ENCODE assay signal across 28 cellular contexts in genomic region chr20:9677224-9677623, GRCh38.
"Had no signal": no experiment of that assay in that cellular context is flagged by ENCODE, and none has a peak within 500 bp of the region (broad histone marks: within the 10 kb centered on the region; RNA-seq: fewer than 3 reads in every experiment).

No MANE protein-coding gene starts in this region.

- H3K36me3 ChIP-seq: adrenal gland, esophagus squamous epithelium, gastroesophageal sphincter, WERI-Rb-1 had no signal

- H3K27ac ChIP-seq: adrenal gland, body of pancreas, epithelial cell of prostate, esophagus squamous epithelium, gastroesophageal sphincter, WERI-Rb-1 had no signal

- DNase-seq: activated B cell treated with CpG ODN at 0.5 μM for 24 hours; activated CD4-positive, alpha-beta T cell treated with anti-CD3 and anti-CD28 coated beads for 48 hours; activated CD4-positive, alpha-beta T cell treated with anti-CD3 and anti-CD28 coated beads, Interleukin-2, amount 50 U/mL, for 1 hour; activated CD4-positive, alpha-beta T cell treated with anti-CD3 and anti-CD28 coated beads, Interleukin-2, amount 50 U/mL, for 48 hours; activated CD8-positive, alpha-beta memory T cell treated with anti-CD3 and anti-CD28 coated beads for 24 hours; activated CD8-positive, alpha-beta T cell treated with anti-CD3 and anti-CD28 coated beads for 36 hours; activated effector memory CD4-positive, alpha-beta T cell treated with Interleukin-2 at 50 U/mL for 16 hours; activated gamma-delta T cell treated with Interleukin-2 at 50 U/mL for 16 hours; activated naive CD4-positive, alpha-beta T cell treated with anti-CD3 and anti-CD28 coated beads, Interleukin-2, amount 50 U/mL, for 16 hours; activated naive CD4-positive, alpha-beta T cell treated with Interleukin-2 at 50 U/mL for 16 hours; activated naive CD8-positive, alpha-beta T cell treated with anti-CD3 and anti-CD28 coated beads, Interleukin-2, amount 50 U/mL, for 24 hours; activated T-cell treated with anti-CD3 and anti-CD28 coated beads, Interleukin-2, amount 50 U/mL, for 4 hours; adrenal gland; amygdala; aorta; body of pancreas; cortex of kidney; dermis blood vessel endothelial cell; effector CD4-positive, alpha-beta T cell; esophagus squamous epithelium; foreskin melanocyte; hippocampal formation; T1000; WERI-Rb-1 had no signal

- H3K27me3 ChIP-seq: adrenal gland, body of pancreas, esophagus squamous epithelium, gastroesophageal sphincter had no signal

- ATAC-seq: activated CD4-positive, CD25-positive, alpha-beta regulatory T cell treated with anti-CD3 and anti-CD28 coated beads, Interleukin-2, amount 50 U/mL, for 24 hours; activated CD8-positive, alpha-beta T cell treated with anti-CD3 and anti-CD28 coated beads for 36 hours; activated naive CD8-positive, alpha-beta T cell treated with anti-CD3 and anti-CD28 coated beads, Interleukin-2, amount 50 U/mL, for 24 hours; activated T-cell treated with anti-CD3 and anti-CD28 coated beads, Interleukin-2, amount 50 U/mL, for 4 hours; activated T-helper 17 cell treated with anti-CD3 and anti-CD28 coated beads, Interleukin-2, amount 50 U/mL, for 72 hours; body of pancreas; gastroesophageal sphincter had no signal

- H3K9me3 ChIP-seq: adrenal gland, body of pancreas, esophagus squamous epithelium, gastroesophageal sphincter had no signal

- H3K4me1 ChIP-seq: body of pancreas, esophagus squamous epithelium, gastroesophageal sphincter had no signal

- H3K4me3 ChIP-seq: adrenal gland, body of pancreas, esophagus squamous epithelium, gastroesophageal sphincter had no signal
